In genomic region chr3:23264413-23264812, GRCh38 we compare ENCODE assay signal across 18 cellular contexts.
DNase-seq lines count a peak whose midpoint lies in the region; ATAC-seq, FAIRE-seq and TF ChIP-seq lines count a peak whose summit lies in the region.
"Had no signal": no experiment of that assay in that cellular context is flagged by ENCODE, and none has a peak within 500 bp of the region (broad histone marks: within the 10 kb centered on the region; RNA-seq: fewer than 3 reads in every experiment).

No MANE protein-coding gene starts in this region.

- peak; percentile 72 for ATAC-seq in IMR-90 (ENCODE audit: low read depth)
- no peak for ATAC-seq in HG02938 (IDR thresholded peaks at IDR 0.05; ENCODE audit: unreplicated experiment)
- no peak for ATAC-seq in activated T-cell treated with anti-CD3 and anti-CD28 coated beads, Interleukin-2, amount 50 U/mL, for 72 hours (replicated peaks in 1 of 2)
- ATAC-seq: stimulated activated naive CD8-positive, alpha-beta T cell treated with anti-CD3 and anti-CD28 coated beads, Interleukin-15, Interleukin-2, amounts not matched to agents 100 U/mL and 50 U/mL, for 24 hours had no signal

- no peak overlapping the region for H3K4ac ChIP-seq in IMR-90 (ENCODE audit: low read depth, low read length)
- no peak overlapping the region for H3K4ac ChIP-seq in mesenchymal stem cell (ENCODE audit: low read depth in 1 of 2, low read length in 2 of 2)

- H3K14ac ChIP-seq in IMR-90 (replicated peaks; ENCODE audit: low read depth, low read length) (no peak overlapping the region), mesenchymal stem cell (ENCODE audit: low read length in 2 of 2) (no peak overlapping the region)

- peaks cover 6% of the 10 kb centered on the region; the same call in 1 of the 2 replicates for H3K4me1 ChIP-seq in IMR-90 (ENCODE audit: control insufficient read depth, insufficient read depth, low read length)
- H3K4me1 ChIP-seq in mesenchymal stem cell (ENCODE audit: control insufficient read depth, insufficient read depth, low read depth, low read length), result peaks cover 2% of the 10 kb centered on the region
- H3K4me1 ChIP-seq: BLaER1, vagina had no signal

- FAIRE-seq in bronchial epithelial cell (lab: Jason Lieb, UNC), result no peak

- CTCF ChIA-PET in IMR-90 (lab: Yijun Ruan, JAX), result no interaction called here

- BruUV-seq in IMR-90 (replicated peaks; lab: Mats Ljungman, UMichigan), result no TSS peak

- H3K9ac ChIP-seq in IMR-90 (ENCODE audit: low read depth, low read length), result no peak overlapping the region
- peak overlapping the region; percentile 54 for H3K9ac ChIP-seq in mesenchymal stem cell (ENCODE audit: low read length)
- H3K9ac ChIP-seq: BLaER1 had no signal

- H2AK5ac ChIP-seq in IMR-90 (ENCODE audit: low read depth, low read length), result no peak overlapping the region
- no peak overlapping the region for H2AK5ac ChIP-seq in mesenchymal stem cell (ENCODE audit: low read length, severe bottlenecking)

- H3K4me1 Mint-ChIP-seq in activated T-cell treated with anti-CD3 and anti-CD28 coated beads, Interleukin-2, amount 50 U/mL, for 72 hours (ENCODE audit: low read depth), result no peaks in the 10 kb centered on the region
- no peaks in the 10 kb centered on the region for H3K4me1 Mint-ChIP-seq in progenitor cell of endocrine pancreas (ENCODE audit: low read depth)
- H3K4me1 Mint-ChIP-seq: activated CD4-positive, alpha-beta T cell treated with anti-CD3 and anti-CD28 coated beads, Interleukin-2, amount 10 ng/mL, durations not matched to agents 7 days and 5 days had no signal

- no peak overlapping the region for H3K4me3 Mint-ChIP-seq in activated T-cell treated with anti-CD3 and anti-CD28 coated beads, Interleukin-2, amount 50 U/mL, for 72 hours
- H3K4me3 Mint-ChIP-seq in progenitor cell of endocrine pancreas (ENCODE audit: low read depth), result no peak overlapping the region
- H3K4me3 Mint-ChIP-seq: activated CD4-positive, alpha-beta T cell treated with anti-CD3 and anti-CD28 coated beads, Interleukin-2, amount 10 ng/mL, durations not matched to agents 7 days and 5 days; T-helper 2 cell treated with Interferon-gamma antibody and Interleukin-4, amounts not matched to agents 5 μg/mL and 100 μg/mL, for 36 hours had no signal

- H3K27me3 Mint-ChIP-seq in activated T-cell treated with anti-CD3 and anti-CD28 coated beads, Interleukin-2, amount 50 U/mL, for 72 hours (ENCODE audit: low read depth), result no peaks in the 10 kb centered on the region
- no peaks in the 10 kb centered on the region for H3K27me3 Mint-ChIP-seq in progenitor cell of endocrine pancreas
- H3K27me3 Mint-ChIP-seq: activated CD4-positive, alpha-beta T cell treated with anti-CD3 and anti-CD28 coated beads, Interleukin-2, amount 10 ng/mL, durations not matched to agents 7 days and 5 days had no signal

- H2AFZ ChIP-seq in IMR-90 (replicated peaks; ENCODE audit: low read length, poor library complexity) (no peak overlapping the region), mesenchymal stem cell (ENCODE audit: low read depth, low read length) (no peak overlapping the region)

- DNase-seq in AG08396 (ENCODE audit: low spot score), result peak; percentile 56
- DNase-seq in IMR-90, result peak; percentile 80
- peak; percentile 68 for DNase-seq in bronchial epithelial cell (ENCODE audit: low read depth)
- peak; percentile 15 for DNase-seq in mesenchymal stem cell
- no peak for DNase-seq in DMS53 treated with DMSO at 0.1 percent for 48 hours (lab: John Stamatoyannopoulos, UW; ENCODE audit: unreplicated experiment)
- DNase-seq in activated T-cell treated with anti-CD3 and anti-CD28 coated beads, Interleukin-2, amount 50 U/mL, for 72 hours, result no peak
- DNase-seq in progenitor cell of endocrine pancreas (ENCODE audit: low spot score, unreplicated experiment), result no peak
- DNase-seq: activated CD4-positive, alpha-beta T cell treated with anti-CD3 and anti-CD28 coated beads, Interleukin-2, amount 10 ng/mL, durations not matched to agents 7 days and 5 days; activated T-cell treated with anti-CD3 and anti-CD28 coated beads, Interleukin-2, amount 50 U/mL, for 48 hours; amygdala; NCI-H2081 treated with DMSO at 0.1 percent for 48 hours; SHP77; stimulated activated naive CD8-positive, alpha-beta T cell treated with anti-CD3 and anti-CD28 coated beads, Interleukin-15, Interleukin-2, amounts not matched to agents 100 U/mL and 50 U/mL, for 24 hours had no signal

- H3K4me2 ChIP-seq in IMR-90 (ENCODE audit: low read depth, low read length) (no peak overlapping the region), mesenchymal stem cell (ENCODE audit: low read length, poor library complexity, severe bottlenecking) (no peak overlapping the region)
- H3K4me2 ChIP-seq: BLaER1 had no signal

- H4K91ac ChIP-seq in IMR-90 (ENCODE audit: insufficient read depth, low read depth, low read length) (no peak overlapping the region), mesenchymal stem cell (ENCODE audit: low read length) (no peak overlapping the region)

- dilution Hi-C loops in IMR-90 (cut with HindIII; ENCODE audit: low sequenced_read_pairs, unreplicated experiment), result no loop called here

- H2BK5ac ChIP-seq in IMR-90 (ENCODE audit: low read depth, low read length, poor library complexity, severe bottlenecking), result no peak overlapping the region
- no peak overlapping the region for H2BK5ac ChIP-seq in mesenchymal stem cell (ENCODE audit: low read depth, low read length, poor library complexity, severe bottlenecking)

- no peak for TF ChIP-seq CTCF in IMR-90 (conservative IDR thresholded peaks at IDR 0.05; ENCODE audit: low read depth, low read length)
- TF ChIP-seq CTCF in bronchial epithelial cell (IDR thresholded peaks at IDR 0.05; ENCODE audit: insufficient read depth, low read length, severe bottlenecking), result no peak
- TF ChIP-seq CTCF in progenitor cell of endocrine pancreas (IDR thresholded peaks at IDR 0.05; ENCODE audit: unreplicated experiment), result no peak

- H4K20me1 ChIP-seq in IMR-90 (ENCODE audit: insufficient read depth, low read length), result no peaks in the 10 kb centered on the region
- H4K20me1 ChIP-seq: BLaER1 had no signal

- H3K9me3 Mint-ChIP-seq in activated T-cell treated with anti-CD3 and anti-CD28 coated beads, Interleukin-2, amount 50 U/mL, for 72 hours, result peaks cover 3 to 7% of the 10 kb centered on the region in 2 donors
- peaks cover 3% of the 10 kb centered on the region for H3K9me3 Mint-ChIP-seq in progenitor cell of endocrine pancreas (ENCODE audit: low read depth)
- H3K9me3 Mint-ChIP-seq: T-helper 2 cell treated with Interferon-gamma antibody and Interleukin-4, amounts not matched to agents 5 μg/mL and 100 μg/mL, for 36 hours had no signal

- H3K27ac ChIP-seq in IMR-90 (ENCODE audit: insufficient read depth, low read length) (no peak overlapping the region), mesenchymal stem cell (ENCODE audit: low read length, poor library complexity, severe bottlenecking) (no peak overlapping the region)
- H3K27ac ChIP-seq: BLaER1, neutrophil, vagina had no signal

- H4K8ac ChIP-seq in IMR-90 (ENCODE audit: low read depth in 2 of 2, low read length in 2 of 2) (no peak overlapping the region), mesenchymal stem cell (ENCODE audit: low read length) (no peak overlapping the region)

- intact Hi-C loops in IMR-90 (cut with micrococcal nuclease), result no loop called here

- POLR2A ChIA-PET in IMR-90 (lab: Charles Lee; ENCODE audit: unreplicated experiment), result no interaction called here

- no peak overlapping the region for H3K56ac ChIP-seq in IMR-90 (ENCODE audit: extremely low read depth, insufficient read depth, low read length)

- H3K36me3 ChIP-seq in IMR-90 (ENCODE audit: control insufficient read depth, insufficient read depth, low read length), result no peaks in the 10 kb centered on the region
- no peaks in the 10 kb centered on the region for H3K36me3 ChIP-seq in bronchial epithelial cell (ENCODE audit: control insufficient read depth, insufficient read depth, low read length)
- H3K36me3 ChIP-seq in mesenchymal stem cell (ENCODE audit: control insufficient read depth in 1 of 2, insufficient read depth in 2 of 2, low read depth in 1 of 2, low read length in 2 of 2), result no peaks in the 10 kb centered on the region
- H3K36me3 ChIP-seq: neutrophil, vagina had no signal

- H3K4me3 ChIP-seq in IMR-90 (ENCODE audit: insufficient read depth, low read depth, low read length) (no peak overlapping the region), bronchial epithelial cell (ENCODE audit: low read depth, low read length) (no peak overlapping the region), mesenchymal stem cell (ENCODE audit: insufficient read depth in 1 of 2, low read depth in 1 of 2, low read length in 2 of 2) (no peak overlapping the region)
- H3K4me3 ChIP-seq: BLaER1, vagina had no signal

- no peak overlapping the region for H2BK20ac ChIP-seq in IMR-90 (ENCODE audit: low read depth, low read length)

- H3K9me3 ChIP-seq in IMR-90 (ENCODE audit: control insufficient read depth, insufficient read depth, low read length) (no peaks in the 10 kb centered on the region), mesenchymal stem cell (ENCODE audit: control insufficient read depth, low read length) (no peaks in the 10 kb centered on the region)
- H3K9me3 ChIP-seq: neutrophil, vagina had no signal

- no peak overlapping the region for H2BK120ac ChIP-seq in IMR-90 (ENCODE audit: low read depth, low read length)
- H2BK120ac ChIP-seq in mesenchymal stem cell (ENCODE audit: low read depth, low read length), result no peak overlapping the region

- H3K27me3 ChIP-seq in IMR-90 (ENCODE audit: control insufficient read depth, insufficient read depth, low read length) (no peaks in the 10 kb centered on the region), bronchial epithelial cell (ENCODE audit: control insufficient read depth, insufficient read depth, low read length) (no peaks in the 10 kb centered on the region), mesenchymal stem cell (ENCODE audit: control insufficient read depth in 1 of 2, insufficient read depth in 1 of 2, low read length in 2 of 2) (no peaks in the 10 kb centered on the region)
- H3K27me3 ChIP-seq: BLaER1, neutrophil, vagina had no signal

- no peak overlapping the region for H4K5ac ChIP-seq in IMR-90 (ENCODE audit: low read depth, low read length)

- H2BK12ac ChIP-seq in mesenchymal stem cell (ENCODE audit: low read length in 2 of 2), result no peak overlapping the region

- H2AK9ac ChIP-seq in IMR-90 (replicated peaks; ENCODE audit: low read depth, low read length, poor library complexity), result no peak overlapping the region

- H3K27ac Mint-ChIP-seq in activated T-cell treated with anti-CD3 and anti-CD28 coated beads, Interleukin-2, amount 50 U/mL, for 72 hours, result no peak overlapping the region
- H3K27ac Mint-ChIP-seq in progenitor cell of endocrine pancreas, result no peak overlapping the region
- H3K27ac Mint-ChIP-seq: activated CD4-positive, alpha-beta T cell treated with anti-CD3 and anti-CD28 coated beads, Interleukin-2, amount 10 ng/mL, durations not matched to agents 7 days and 5 days; T-helper 2 cell treated with Interferon-gamma antibody and Interleukin-4, amounts not matched to agents 5 μg/mL and 100 μg/mL, for 36 hours had no signal

- no peak for TF ChIP-seq POLR2A in IMR-90 (IDR thresholded peaks at IDR 0.05; ENCODE audit: low read depth, low read length)

- WGBS in IMR-90 (ENCODE audit: extremely low coverage in 2 of 2, insufficient read length in 1 of 2), 2 experiments, result no CpG with 5 or more reads among the region's 1 CpG
- WGBS in mesenchymal stem cell, result no CpG with 5 or more reads among the region's 1 CpG

- H3K36me3 Mint-ChIP-seq in activated T-cell treated with anti-CD3 and anti-CD28 coated beads, Interleukin-2, amount 50 U/mL, for 72 hours (ENCODE audit: insufficient read depth in 2 of 2), result peaks cover 0 to 4% of the 10 kb centered on the region in 2 donors
- H3K36me3 Mint-ChIP-seq in progenitor cell of endocrine pancreas (ENCODE audit: insufficient read depth), result peaks cover 3% of the 10 kb centered on the region

- H3K23ac ChIP-seq in IMR-90 (ENCODE audit: low read depth, low read length) (no peak overlapping the region), mesenchymal stem cell (ENCODE audit: low read length in 2 of 2) (no peak overlapping the region)

- H2BK15ac ChIP-seq in IMR-90 (ENCODE audit: low read depth, low read length) (no peak overlapping the region), mesenchymal stem cell (ENCODE audit: low read depth, poor library complexity, severe bottlenecking) (no peak overlapping the region)

- in situ Hi-C loops in IMR-90 (cut with MboI; ENCODE audit: low sequenced_read_pairs), result no loop called here

- H3K79me1 ChIP-seq in IMR-90 (ENCODE audit: low read depth in 1 of 2, low read length in 2 of 2) (peaks cover 5 to 12% of the 10 kb centered on the region in 2 experiments), mesenchymal stem cell (replicated peaks; ENCODE audit: low read length, poor library complexity, severe bottlenecking) (peaks cover 11% of the 10 kb centered on the region)

- no peak for TF ChIP-seq RAD21 in IMR-90 (IDR thresholded peaks at IDR 0.05; ENCODE audit: low read length)

- H3K9me1 ChIP-seq in IMR-90 (ENCODE audit: insufficient read depth, low read length), result peaks cover 5% of the 10 kb centered on the region; the same call in 1 of the 2 replicates

- H3K18ac ChIP-seq in IMR-90 (ENCODE audit: low read depth, low read length), result no peak overlapping the region
- no peak overlapping the region for H3K18ac ChIP-seq in mesenchymal stem cell (ENCODE audit: low read depth in 1 of 2, low read length in 2 of 2)

Comparison
In these comparisons a context has a peak if more than half of its experiments do, and no peak if none do; other contexts are left out.
1. DNase-seq: peak in AG08396 (single experiment), IMR-90 (single experiment), bronchial epithelial cell (single experiment) and mesenchymal stem cell (single experiment); none in DMS53 treated with DMSO at 0.1 percent for 48 hours (single experiment), activated T-cell treated with anti-CD3 and anti-CD28 coated beads, Interleukin-2, amount 50 U/mL, for 72 hours (0 of 2) and progenitor cell of endocrine pancreas (single experiment).